Comparison of ENCODE assay signal across 12 cellular contexts in the genomic region with DNA sequence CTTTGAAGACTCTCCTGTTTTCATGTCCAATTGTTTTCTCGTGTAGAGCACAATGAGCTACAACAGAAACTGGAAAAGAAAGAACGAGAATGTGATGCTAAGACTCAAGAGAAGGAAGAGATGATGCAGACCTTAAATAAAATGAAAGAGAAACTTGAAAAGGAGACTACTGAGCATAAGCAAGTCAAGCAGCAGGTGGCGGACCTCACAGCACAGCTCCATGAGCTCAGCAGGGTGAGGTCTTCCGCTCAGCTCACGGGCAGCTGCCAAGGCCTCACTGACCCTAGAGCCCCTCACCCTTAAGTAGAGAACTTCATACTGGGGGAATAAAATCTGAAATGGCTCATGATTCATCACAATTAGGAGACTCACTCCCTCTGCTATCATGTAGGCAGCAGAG.
DNase-seq lines count a peak whose midpoint lies in the region; ATAC-seq and TF ChIP-seq lines count a peak whose summit lies in the region.
"Had no signal": no experiment of that assay in that cellular context is flagged by ENCODE, and none has a peak within 500 bp of the region (broad histone marks: within the 10 kb centered on the region; RNA-seq: fewer than 3 reads in every experiment).

No MANE protein-coding gene starts in this region.

- H3K79me2 ChIP-seq in OCI-LY1 (ENCODE audit: insufficient read depth, low read length) = no peaks in the 10 kb centered on the region

- peaks cover 79% of the 10 kb centered on the region for H3K36me3 ChIP-seq in OCI-LY1 (ENCODE audit: insufficient read depth, low read length)

- H3K27me3 ChIP-seq in OCI-LY1 (ENCODE audit: insufficient read depth, low read length) = no peaks in the 10 kb centered on the region
- H3K27me3 ChIP-seq: BLaER1 treated with 17β-estradiol and CSF1 and Interleukin-3, amounts not matched to agents 10 nM and 100 nM had no signal

- peaks cover 46% of the 10 kb centered on the region for H3K36me3 Mint-ChIP-seq in memory B cell

- H3K4me3 Mint-ChIP-seq in memory B cell = peak overlapping the region; percentile 57

- no peaks in the 10 kb centered on the region for H3K27me3 Mint-ChIP-seq in memory B cell

- peaks cover 10% of the 10 kb centered on the region for H3K4me1 Mint-ChIP-seq in memory B cell

- no peaks in the 10 kb centered on the region for H3K9me2 ChIP-seq in OCI-LY1 (ENCODE audit: low read depth, low read length)

- peak; percentile 95 for ATAC-seq in GM18499 (IDR thresholded peaks at IDR 0.05; ENCODE audit: insufficient read depth, unreplicated experiment)
- ATAC-seq in GM21723 (IDR thresholded peaks at IDR 0.05; ENCODE audit: unreplicated experiment) = peak; percentile 90
- peak; percentile 95 for ATAC-seq in memory B cell (ENCODE audit: low read depth)

- peak overlapping the region; percentile 57 for H3K27ac ChIP-seq in OCI-LY1 (ENCODE audit: low read depth, low read length, poor library complexity, severe bottlenecking)
- H3K27ac ChIP-seq: BLaER1 treated with 17β-estradiol and CSF1 and Interleukin-3, amounts not matched to agents 10 nM and 100 nM had no signal

- H4K20me1 ChIP-seq in OCI-LY1 (ENCODE audit: insufficient read depth, low read length) = no peaks in the 10 kb centered on the region
- H4K20me1 ChIP-seq: BLaER1 treated with 17β-estradiol and CSF1 and Interleukin-3, amounts not matched to agents 10 nM and 100 nM had no signal

- H2AFZ ChIP-seq in OCI-LY1 (ENCODE audit: low read length) = no peak overlapping the region

- peak overlapping the region; percentile 36 for H3K9ac ChIP-seq in OCI-LY1 (ENCODE audit: low read length)
- H3K9ac ChIP-seq: BLaER1 treated with 17β-estradiol and CSF1 and Interleukin-3, amounts not matched to agents 10 nM and 100 nM had no signal

- H3K4me2 ChIP-seq in OCI-LY1 (ENCODE audit: low read length) = peak overlapping the region; percentile 44
- H3K4me2 ChIP-seq: BLaER1 treated with 17β-estradiol and CSF1 and Interleukin-3, amounts not matched to agents 10 nM and 100 nM had no signal

- H3K9me3 ChIP-seq in OCI-LY1 (ENCODE audit: low read length) = no peaks in the 10 kb centered on the region
- H3K9me3 ChIP-seq: BLaER1 treated with 17β-estradiol and CSF1 and Interleukin-3, amounts not matched to agents 10 nM and 100 nM had no signal

- no peaks in the 10 kb centered on the region for H3K9me3 Mint-ChIP-seq in memory B cell

- peak overlapping the region; percentile 88 for H3K27ac Mint-ChIP-seq in memory B cell

- peaks cover 22% of the 10 kb centered on the region for H3K4me1 ChIP-seq in OCI-LY1 (ENCODE audit: insufficient read depth, low read length, severe bottlenecking)
- H3K4me1 ChIP-seq: BLaER1 treated with 17β-estradiol and CSF1 and Interleukin-3, amounts not matched to agents 10 nM and 100 nM had no signal

- H3K4me3 ChIP-seq in OCI-LY1 (ENCODE audit: low read depth, low read length, poor library complexity, severe bottlenecking) = peak overlapping the region; percentile 26
- H3K4me3 ChIP-seq: BLaER1 treated with 17β-estradiol and CSF1 and Interleukin-3, amounts not matched to agents 10 nM and 100 nM had no signal

- DNase-seq in memory B cell (ENCODE audit: low spot score in 2 of 2) = no peak
- no peak for DNase-seq in NCI-H1417 (lab: John Stamatoyannopoulos, UW)
- no peak for DNase-seq in medulla oblongata (ENCODE audit: extremely low spot score)
- DNase-seq in activated CD4-positive, alpha-beta T cell treated with anti-CD3 and anti-CD28 coated beads, Interleukin-2, amount 50 U/mL, for 4 hours = no peak
- no peak for DNase-seq in SKM-1 (lab: John Stamatoyannopoulos, UW; ENCODE audit: unreplicated experiment)
- DNase-seq: activated gamma-delta T cell treated with Interleukin-2 at 50 U/mL for 16 hours; stimulated activated CD4-positive, alpha-beta T cell treated with anti-CD3 and anti-CD28 coated beads, Interleukin-15, amount 100 ng/mL, for 24 hours; stimulated activated naive CD4-positive, alpha-beta T cell treated with Interleukin-2 at 50 U/mL for 16 hours had no signal

- no peaks in the 10 kb centered on the region for H3F3A ChIP-seq in OCI-LY1 (ENCODE audit: insufficient read depth, low read length)

- peak; percentile 52; the same call in 1 of the 2 replicates for TF ChIP-seq CTCF in OCI-LY1 (IDR thresholded peaks at IDR 0.05; ENCODE audit: low read length)
